8 cellular contexts compared by ENCODE assay signal in genomic region chr6:22880686-22881433, GRCh38.
DNase-seq lines count a peak whose midpoint lies in the region; ATAC-seq and TF ChIP-seq lines count a peak whose summit lies in the region.

No MANE protein-coding gene starts in this region.

- in situ Hi-C loops in transverse colon (cut with MboI; ENCODE audit: low pct_ligation_motif_present in 1 of 4, low pct_unique_long_range_greater_than_20kb in 1 of 4, low sequenced_read_pairs in 3 of 4) (no loop called here), G401 (cut with HindIII; ENCODE audit: low sequenced_read_pairs) (no loop called here)

- TF ChIP-seq CTCF in choroid plexus epithelial cell (conservative IDR thresholded peaks at IDR 0.05; ENCODE audit: low read depth, low read length) = no peak
- TF ChIP-seq CTCF in transverse colon (IDR thresholded peaks at IDR 0.05) = no peak

- no peak for TF ChIP-seq POLR2A in transverse colon (IDR thresholded peaks at IDR 0.05)

- ATAC-seq in activated CD4-positive, CD25-positive, alpha-beta regulatory T cell treated with anti-CD3 and anti-CD28 coated beads, Interleukin-2, amount 50 U/mL, for 24 hours = no peak

- peaks cover 0 to 13% (median 6%) of the 10 kb centered on the region in 4 donors for H3K4me1 ChIP-seq in transverse colon

- no peak overlapping the region for H3K4me3 ChIP-seq in choroid plexus epithelial cell (ENCODE audit: low read depth, low read length)
- H3K4me3 ChIP-seq in transverse colon = no peak overlapping the region

- no peaks in the 10 kb centered on the region for H3K36me3 ChIP-seq in transverse colon

- H3K27ac ChIP-seq in transverse colon = peak overlapping the region; percentile 16 to 63 (median 56)

- DNase-seq in HT1080 (ENCODE audit: low read depth) (peak; percentile 93), choroid plexus epithelial cell (ENCODE audit: low read depth) (peak; percentile 97), kidney tubule cell (ENCODE audit: low spot score) (peak; percentile 98), transverse colon (no peak), COLO668 (lab: John Stamatoyannopoulos, UW; ENCODE audit: unreplicated experiment) (no peak), G401 (ENCODE audit: low spot score) (no peak)
- DNase-seq in effector CD4-positive, alpha-beta T cell = no peak

- intact Hi-C loops in transverse colon (cut with DNase I; ENCODE audit: low total_unique reads) = no loop called here

- no peaks in the 10 kb centered on the region for H3K27me3 ChIP-seq in transverse colon

- 49 to 68% methylated on average over 3 of the region's 3 CpGs for WGBS in transverse colon (ENCODE audit: low coverage in 1 of 2), 2 donors

- no peaks in the 10 kb centered on the region for H3K9me3 ChIP-seq in transverse colon

- no peak for TF ChIP-seq EP300 in transverse colon (IDR thresholded peaks at IDR 0.05; ENCODE audit: low read depth)

Comparison
In these comparisons a context has a peak if more than half of its experiments do, and no peak if none do; other contexts are left out.
1. DNase-seq: peak in HT1080 (single experiment), choroid plexus epithelial cell (single experiment) and kidney tubule cell (single experiment); none in transverse colon (single experiment), COLO668 (single experiment), effector CD4-positive, alpha-beta T cell (single experiment) and G401 (single experiment).